Comparison of ENCODE assay signal across 1 cellular context in genomic region chr13:39601636-39602035, GRCh38.
TF ChIP-seq lines count a peak whose summit lies in the region.

No MANE protein-coding gene starts in this region.

TF ChIP-seq in HEK293, 187 proteins besides CTCF, POLR2A, EP300 and RAD21 (continued from another document):
- TF ChIP-seq ZNF561 (tag by site-specific recombination; IDR thresholded peaks at IDR 0.05; ENCODE audit: borderline replicate concordance) (0 out of 2 replicates have a peak, but pooled peaks have one; percentile 26), ZNF292 (tag by site-specific recombination; IDR thresholded peaks at IDR 0.05; ENCODE audit: borderline replicate concordance, low read depth) (no peak)
